In genomic region chr2:138536302-138536701, GRCh38 we compare ENCODE assay signal across 9 cellular contexts. TPM values are rescaled to one million over a fixed set of nuclear protein-coding genes. Genes with fewer than 3 reads are reported as not detected.
DNase-seq lines count a peak whose midpoint lies in the region; ATAC-seq and TF ChIP-seq lines count a peak whose summit lies in the region.
"Had no signal": no experiment of that assay in that cellular context is flagged by ENCODE, and none has a peak within 500 bp of the region (broad histone marks: within the 10 kb centered on the region; RNA-seq: fewer than 3 reads in every experiment).

No MANE protein-coding gene starts in this region.

- H3K4me3 ChIP-seq in GM23338 (no peak overlapping the region), testis (no peak overlapping the region)

- no peak overlapping the region for H2AFZ ChIP-seq in GM23338

- 0 out of 2 replicates have a peak overlapping the region, but pooled peaks have one; percentile 2 for H3K4me2 ChIP-seq in GM23338

- H3K79me2 ChIP-seq in GM23338 (replicated peaks; ENCODE audit: insufficient read depth), result peaks cover 79% of the 10 kb centered on the region

- H4K20me1 ChIP-seq in GM23338 (replicated peaks; ENCODE audit: insufficient read depth), result no peaks in the 10 kb centered on the region

- peaks cover 17% of the 10 kb centered on the region for H3K4me1 ChIP-seq in GM23338 (ENCODE audit: insufficient read depth)
- no peaks in the 10 kb centered on the region for H3K4me1 ChIP-seq in testis

- H3K9me3 Mint-ChIP-seq in GM23338, result peaks cover 43% of the 10 kb centered on the region
- peaks cover 7 to 26% of the 10 kb centered on the region in 2 donors for H3K9me3 Mint-ChIP-seq in stimulated activated naive CD8-positive, alpha-beta T cell treated with anti-CD3 and anti-CD28 coated beads, Interleukin-15, amount 100 ng/mL, for 72 hours

- peaks cover 3% of the 10 kb centered on the region for H3K27me3 Mint-ChIP-seq in GM23338 (ENCODE audit: insufficient read depth, low read depth, poor library complexity)
- no peaks in the 10 kb centered on the region for H3K27me3 Mint-ChIP-seq in stimulated activated naive CD8-positive, alpha-beta T cell treated with anti-CD3 and anti-CD28 coated beads, Interleukin-15, amount 100 ng/mL, for 72 hours
- H3K27me3 Mint-ChIP-seq: activated naive CD8-positive, alpha-beta T cell had no signal

- H3K9me3 ChIP-seq in testis, result no peaks in the 10 kb centered on the region

- intact Hi-C loops in testis (cut with DNase I; ENCODE audit: low total_unique reads), result no loop called here

- H3K36me3 Mint-ChIP-seq in GM23338 (ENCODE audit: low read depth), result peaks cover 50% of the 10 kb centered on the region

- H3K4me1 Mint-ChIP-seq in GM23338, result peaks cover 35% of the 10 kb centered on the region
- no peaks in the 10 kb centered on the region for H3K4me1 Mint-ChIP-seq in stimulated activated naive CD8-positive, alpha-beta T cell treated with anti-CD3 and anti-CD28 coated beads, Interleukin-15, amount 100 ng/mL, for 72 hours

- TF ChIP-seq POLR2A in testis (IDR thresholded peaks at IDR 0.05), result no peak

- H3K27ac ChIP-seq in GM23338 (ENCODE audit: low read depth) (peak overlapping the region; percentile 79; the same call in 1 of the 2 replicates), testis (no peak overlapping the region)

- no peaks in the 10 kb centered on the region; the same call in 1 of the 2 replicates for H3K9me2 ChIP-seq in GM23338 (ENCODE audit: insufficient read depth)

- H3K27ac Mint-ChIP-seq in GM23338, result peak overlapping the region; percentile 56; the same call in 1 of the 2 replicates
- no peak overlapping the region for H3K27ac Mint-ChIP-seq in stimulated activated naive CD8-positive, alpha-beta T cell treated with anti-CD3 and anti-CD28 coated beads, Interleukin-15, amount 100 ng/mL, for 72 hours
- H3K27ac Mint-ChIP-seq: activated naive CD8-positive, alpha-beta T cell had no signal

- H3K4me3 Mint-ChIP-seq in GM23338, result no peak overlapping the region
- no peak overlapping the region for H3K4me3 Mint-ChIP-seq in stimulated activated naive CD8-positive, alpha-beta T cell treated with anti-CD3 and anti-CD28 coated beads, Interleukin-15, amount 100 ng/mL, for 72 hours
- H3K4me3 Mint-ChIP-seq: activated naive CD8-positive, alpha-beta T cell had no signal

- DNase-seq in GM23338 (ENCODE audit: low spot score) (peak; percentile 60), NCI-H1417 (lab: John Stamatoyannopoulos, UW) (peak in 2 of 3 experiments; percentile 27 to 69), kidney tubule cell (ENCODE audit: low spot score) (peak; percentile 82), HCEC 1CT (no peak), NCI-H524 (lab: John Stamatoyannopoulos, UW) (no peak), testis (no peak)
- DNase-seq in stimulated activated naive CD8-positive, alpha-beta T cell treated with anti-CD3 and anti-CD28 coated beads, Interleukin-15, amount 100 ng/mL, for 72 hours, result no peak

- peak; percentile 94 for ATAC-seq in GM18502 (IDR thresholded peaks at IDR 0.05; ENCODE audit: poor library complexity, unreplicated experiment)
- peak; percentile 78 for ATAC-seq in GM23338
- no peak for ATAC-seq in stimulated activated naive CD8-positive, alpha-beta T cell treated with anti-CD3 and anti-CD28 coated beads, Interleukin-15, amount 100 ng/mL, for 72 hours

- no peaks in the 10 kb centered on the region for H3K27me3 ChIP-seq in GM23338 (ENCODE audit: insufficient read depth)
- no peaks in the 10 kb centered on the region for H3K27me3 ChIP-seq in testis

- 79 to 82% methylated on average over 2 of the region's 2 CpGs for WGBS in testis, 2 donors

- TF ChIP-seq CTCF in GM23338 (conservative IDR thresholded peaks at IDR 0.05; ENCODE audit: low read depth in 2 of 2) (no peak), testis (IDR thresholded peaks at IDR 0.05) (no peak)

- H3F3A ChIP-seq in GM23338 (replicated peaks; ENCODE audit: low read depth), result peaks cover 6% of the 10 kb centered on the region; the same call in 1 of the 2 replicates

- H3K36me3 ChIP-seq in GM23338 (ENCODE audit: insufficient read depth) (peaks cover 16% of the 10 kb centered on the region), testis (ENCODE audit: low read depth, missing control alignments) (no peaks in the 10 kb centered on the region)

TF ChIP-seq in GM23338, 12 proteins besides CTCF, POLR2A, EP300 and RAD21:
- TF ChIP-seq NANOG (IDR thresholded peaks at IDR 0.05; ENCODE audit: borderline replicate concordance), result peak; percentile 41
- TF ChIP-seq EZH2 (IDR thresholded peaks at IDR 0.05; ENCODE audit: low read depth, unreplicated experiment), result no peak
TF ChIP-seq in GM23338: peak in this region for 1.

RNA-seq across cellular contexts. Expression of gene SPOPL, which starts 34.7 kb away (rescaled TPM):
- total RNA-seq in GM23338 (2014; rRNA removed; shearing (Covaris generic)), result 13.5 and 15.4 TPM in 2 replicates
- polyA plus RNA-seq in GM23338 (2016; fragmentation: Nextera tagmentation; extraction: Ambion mirVana), result 3.1 and 4.5 TPM in 2 replicates
- 10 to 100 TPM; 10.6 to 14.2 TPM for total RNA-seq in testis
- polyA plus RNA-seq in testis (ENCODE audit: insufficient read depth, low read depth, low replicate concordance), result 9.1 TPM

Comparison
In these comparisons a context has a peak if more than half of its experiments do, and no peak if none do; other contexts are left out.
1. DNase-seq: peak in GM23338 (single experiment), NCI-H1417 (2 of 3) and kidney tubule cell (single experiment); none in stimulated activated naive CD8-positive, alpha-beta T cell treated with anti-CD3 and anti-CD28 coated beads, Interleukin-15, amount 100 ng/mL, for 72 hours (0 of 2), HCEC 1CT (single experiment), NCI-H524 (0 of 2) and testis (single experiment).